ENCODE assay signal across 22 cellular contexts in genomic region chr4:123327846-123328447, GRCh38.
"Had no signal": no experiment of that assay in that cellular context is flagged by ENCODE, and none has a peak within 500 bp of the region (broad histone marks: within the 10 kb centered on the region; RNA-seq: fewer than 3 reads in every experiment).

No MANE protein-coding gene starts in this region.

- H3K27ac Mint-ChIP-seq: activated CD4-positive, alpha-beta T cell treated with anti-CD3 and anti-CD28 coated beads for 36 hours; activated CD8-positive, alpha-beta memory T cell treated with anti-CD3 and anti-CD28 coated beads, Interleukin-2, amount 10 ng/mL, durations not matched to agents 7 days and 5 days; activated CD8-positive, alpha-beta T cell treated with anti-CD3 and anti-CD28 coated beads, Interleukin-2, amount 10 ng/mL, durations not matched to agents 7 days and 5 days; activated naive CD8-positive, alpha-beta T cell; memory B cell; natural killer cell treated with Interleukin-12 subunit alpha and Interleukin-12 subunit beta and Interleukin-15 and Interleukin-18, amount 100 ng/mL, for 72 hours; stimulated activated naive B cell treated with anti-CD40 and anti-IgM and Interleukin-4, amounts not matched to agents 10 μg/mL and 1 μg/mL and 100 μg/mL, for 72 hours had no signal

- H3K27ac ChIP-seq: brain microvascular endothelial cell, heart right ventricle, neutrophil, pancreas, tibial nerve had no signal

- H3K4me3 Mint-ChIP-seq: activated CD4-positive, alpha-beta T cell treated with anti-CD3 and anti-CD28 coated beads for 36 hours; activated CD8-positive, alpha-beta memory T cell treated with anti-CD3 and anti-CD28 coated beads, Interleukin-2, amount 10 ng/mL, durations not matched to agents 7 days and 5 days; activated CD8-positive, alpha-beta T cell treated with anti-CD3 and anti-CD28 coated beads, Interleukin-2, amount 10 ng/mL, durations not matched to agents 7 days and 5 days; activated naive CD8-positive, alpha-beta T cell; memory B cell; natural killer cell treated with Interleukin-12 subunit alpha and Interleukin-12 subunit beta and Interleukin-15 and Interleukin-18, amount 100 ng/mL, for 72 hours; stimulated activated naive B cell treated with anti-CD40 and anti-IgM and Interleukin-4, amounts not matched to agents 10 μg/mL and 1 μg/mL and 100 μg/mL, for 72 hours had no signal

- H3K36me3 Mint-ChIP-seq: natural killer cell treated with Interleukin-12 subunit alpha and Interleukin-12 subunit beta and Interleukin-15 and Interleukin-18, amount 100 ng/mL, for 72 hours had no signal

- H3K9me3 ChIP-seq: neutrophil, pancreas had no signal

- H3K4me3 ChIP-seq: heart right ventricle, pancreas, tibial nerve had no signal

- ATAC-seq: activated CD4-positive, alpha-beta T cell treated with anti-CD3 and anti-CD28 coated beads for 36 hours; activated CD8-positive, alpha-beta memory T cell treated with anti-CD3 and anti-CD28 coated beads, Interleukin-2, amount 10 ng/mL, durations not matched to agents 7 days and 5 days; activated CD8-positive, alpha-beta T cell treated with anti-CD3 and anti-CD28 coated beads, Interleukin-2, amount 10 ng/mL, durations not matched to agents 7 days and 5 days; esophagus mucosa; heart right ventricle; natural killer cell treated with Interleukin-12 subunit alpha and Interleukin-12 subunit beta and Interleukin-15 and Interleukin-18, amount 100 ng/mL, for 72 hours; pancreas; right cardiac atrium; stimulated activated naive B cell treated with anti-CD40 and anti-IgM and Interleukin-4, amounts not matched to agents 10 μg/mL and 1 μg/mL and 100 μg/mL, for 72 hours had no signal

- H3K9me3 Mint-ChIP-seq: natural killer cell treated with Interleukin-12 subunit alpha and Interleukin-12 subunit beta and Interleukin-15 and Interleukin-18, amount 100 ng/mL, for 72 hours had no signal

- H3K27me3 Mint-ChIP-seq: activated CD4-positive, alpha-beta T cell treated with anti-CD3 and anti-CD28 coated beads for 36 hours; activated naive CD8-positive, alpha-beta T cell; memory B cell; natural killer cell treated with Interleukin-12 subunit alpha and Interleukin-12 subunit beta and Interleukin-15 and Interleukin-18, amount 100 ng/mL, for 72 hours; stimulated activated naive B cell treated with anti-CD40 and anti-IgM and Interleukin-4, amounts not matched to agents 10 μg/mL and 1 μg/mL and 100 μg/mL, for 72 hours had no signal

- DNase-seq: activated CD4-positive, alpha-beta T cell treated with anti-CD3 and anti-CD28 coated beads for 36 hours; activated CD4-positive, CD25-positive, alpha-beta regulatory T cell; activated CD8-positive, alpha-beta memory T cell treated with anti-CD3 and anti-CD28 coated beads, Interleukin-2, amount 10 ng/mL, durations not matched to agents 7 days and 5 days; activated CD8-positive, alpha-beta T cell treated with anti-CD3 and anti-CD28 coated beads, Interleukin-2, amount 10 ng/mL, durations not matched to agents 7 days and 5 days; activated effector memory CD4-positive, alpha-beta T cell treated with Interleukin-2 at 50 U/mL for 16 hours; activated naive CD4-positive, alpha-beta T cell treated with Interleukin-2 at 50 U/mL for 16 hours; anterior cingulate cortex; brain microvascular endothelial cell; cortex of kidney; foreskin melanocyte; heart right ventricle; pancreas; right cardiac atrium; stimulated activated CD4-positive, alpha-beta T cell treated with anti-CD3 and anti-CD28 coated beads, Interleukin-15, amount 100 ng/mL, for 24 hours; stimulated activated CD4-positive, alpha-beta T cell treated with anti-CD3 and anti-CD28 coated beads, Interleukin-2, amount 100 ng/mL, for 24 hours; stimulated activated naive B cell treated with anti-CD40 and anti-IgM and Interleukin-4, amounts not matched to agents 10 μg/mL and 1 μg/mL and 100 μg/mL, for 72 hours had no signal

- H3K4me1 Mint-ChIP-seq: activated CD4-positive, alpha-beta T cell treated with anti-CD3 and anti-CD28 coated beads for 36 hours had no signal

- H3K27me3 ChIP-seq: brain microvascular endothelial cell, heart right ventricle, neutrophil, pancreas, tibial nerve had no signal

- H3K36me3 ChIP-seq: brain microvascular endothelial cell, heart right ventricle, neutrophil, pancreas, tibial nerve had no signal

- H3K4me1 ChIP-seq: pancreas, tibial nerve had no signal
